8 cellular contexts compared by ENCODE assay signal in the genomic region with DNA sequence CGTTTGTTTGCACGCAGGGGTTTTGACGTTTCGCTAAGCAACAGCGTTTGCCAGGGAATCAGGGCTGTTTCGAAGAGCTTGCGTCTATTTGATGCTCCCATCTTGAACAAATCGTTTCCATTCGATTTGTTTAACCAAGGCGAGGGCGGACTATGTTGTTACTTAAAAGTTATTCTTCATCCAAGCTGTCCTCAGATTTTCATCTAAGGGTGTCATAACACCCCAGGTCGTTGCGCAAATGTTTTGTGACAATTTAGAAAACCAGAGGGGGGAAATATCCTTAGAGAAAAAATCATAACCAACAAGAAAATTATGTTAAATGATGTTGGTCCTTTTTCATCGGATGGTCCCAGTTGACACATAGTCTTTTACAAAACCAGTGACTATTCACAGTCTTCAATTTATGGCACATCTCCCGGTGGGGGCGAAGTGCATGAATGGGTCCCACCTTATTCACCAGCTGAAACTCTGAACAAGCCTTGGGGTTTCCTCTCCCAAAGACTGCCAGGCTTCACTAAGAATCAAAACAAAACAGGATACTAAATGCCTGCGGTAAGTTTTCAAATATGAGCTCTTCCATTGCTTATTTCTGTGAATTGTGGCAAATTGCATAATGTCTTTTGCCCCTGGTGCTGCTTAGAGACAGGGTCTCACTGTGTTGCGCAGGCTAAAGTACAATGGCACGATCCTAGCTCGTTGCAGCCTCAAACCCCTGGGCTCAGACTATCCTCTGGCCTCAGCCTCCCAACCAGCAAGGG.
A peak's percentile ranks its signal among the peaks of the same experiment; 100 is the strongest.
DNase-seq lines count a peak whose midpoint lies in the region; ATAC-seq, FAIRE-seq and TF ChIP-seq lines count a peak whose summit lies in the region.

No MANE protein-coding gene starts in this region.

- H3K36me3 ChIP-seq in SJSA1 (no peaks in the 10 kb centered on the region), psoas muscle (ENCODE audit: insufficient read depth in 1 of 2, low read depth in 1 of 2) (no peaks in the 10 kb centered on the region)

- H3K9me3 ChIP-seq in SJSA1 (replicated peaks) (no peaks in the 10 kb centered on the region), psoas muscle (no peaks in the 10 kb centered on the region)

- peak overlapping the region; percentile 58 for H3K4me3 ChIP-seq in SJSA1
- peak overlapping the region; percentile 79 for H3K4me3 ChIP-seq in psoas muscle

- DNase-seq in GM12892 (ENCODE audit: insufficient read length) (no peak), SJSA1 (ENCODE audit: low read depth in 1 of 2, low spot score in 2 of 2) (no peak), fibroblast of peridontal ligament (ENCODE audit: extremely low read depth) (peak; percentile 94), psoas muscle (no peak), putamen (ENCODE audit: low spot score) (no peak), activated gamma-delta T cell (lab: John Stamatoyannopoulos, UW) (no peak), LoVo (ENCODE audit: low spot score) (no peak)

- TF ChIP-seq CTCF in psoas muscle (IDR thresholded peaks at IDR 0.05) = no peak

- TF ChIP-seq POLR2A in GM12892 (IDR thresholded peaks at IDR 0.05; ENCODE audit: low read depth, low read length) = no peak

- H3K27me3 ChIP-seq in SJSA1 (replicated peaks) (no peaks in the 10 kb centered on the region), psoas muscle (ENCODE audit: insufficient read depth in 3 of 3, low read length in 2 of 3) (no peaks in the 10 kb centered on the region)

- peak; percentile 58 for FAIRE-seq in GM12892 (lab: Jason Lieb, UNC)

- peaks cover 30% of the 10 kb centered on the region for H3K4me1 ChIP-seq in SJSA1 (replicated peaks)
- peaks cover 13% of the 10 kb centered on the region for H3K4me1 ChIP-seq in psoas muscle

- H3K27ac ChIP-seq in SJSA1 (peak overlapping the region; percentile 93), psoas muscle (peak overlapping the region; percentile 95)

- no peak for ATAC-seq in psoas muscle
- ATAC-seq in GM18907 (IDR thresholded peaks at IDR 0.05; ENCODE audit: unreplicated experiment) = no peak

- intact Hi-C loops in psoas muscle (cut with DNase I) = loop anchor here (5.0 to 10.0 kb wide), 3 partner anchors 81 to 416 kb away; no protein-coding TSS in a partner anchor

- 21 to 28% (median 23%) methylated on average over 20 of the region's 20 CpGs for WGBS in psoas muscle, 3 donors
